8 cellular contexts compared by ENCODE assay signal in the genomic region with DNA sequence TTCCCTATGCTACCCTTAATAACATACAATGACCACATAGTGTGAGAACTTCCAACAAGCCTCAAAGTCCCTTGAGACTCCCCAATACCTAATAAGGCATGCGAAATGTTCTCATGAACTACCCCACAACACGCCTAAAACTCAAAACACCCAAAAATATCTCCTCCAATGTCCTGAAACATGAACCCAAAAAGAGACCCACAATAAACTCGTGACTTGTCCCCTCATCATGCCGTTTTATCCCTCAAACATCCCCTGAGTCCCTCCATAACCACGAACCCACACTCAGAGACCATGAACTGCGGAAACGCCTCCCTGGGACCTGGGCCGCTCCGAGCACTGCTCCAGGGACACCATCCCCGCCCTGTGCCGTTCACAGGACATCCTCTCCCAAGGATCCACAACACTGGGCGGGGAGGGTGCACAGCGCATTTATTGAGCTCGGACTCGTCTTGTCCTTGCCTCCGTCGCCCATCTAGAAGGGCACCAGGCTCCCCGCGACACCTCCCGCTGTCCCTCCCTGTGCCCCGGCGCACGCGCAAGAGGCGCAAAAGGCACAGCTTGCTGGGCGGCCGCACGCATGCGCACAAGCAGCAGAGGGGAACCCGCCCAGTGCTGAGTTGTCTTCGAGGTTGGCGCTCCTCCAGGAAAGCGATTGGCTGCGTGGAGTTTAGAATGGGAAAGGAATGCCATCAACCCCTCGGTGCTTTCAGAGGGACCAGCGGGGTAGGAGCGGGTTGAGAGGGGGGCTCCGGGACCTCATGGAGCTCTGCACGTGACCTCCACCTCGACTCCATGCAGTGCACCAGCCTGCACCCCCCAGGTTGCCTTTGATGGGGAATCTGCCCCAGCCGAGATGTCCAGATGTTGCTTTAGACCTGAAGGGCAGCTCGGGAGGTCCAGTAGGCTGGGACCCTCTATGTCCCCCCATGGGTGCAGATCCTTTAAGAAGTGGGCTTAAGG. TPM values are rescaled to one million over a fixed set of nuclear protein-coding genes. Genes with fewer than 3 reads are reported as not detected.
A peak's percentile ranks its signal among the peaks of the same experiment; 100 is the strongest.
DNase-seq lines count a peak whose midpoint lies in the region; ATAC-seq, FAIRE-seq and TF ChIP-seq lines count a peak whose summit lies in the region.

No MANE protein-coding gene starts in this region.

- dilution Hi-C loops in endothelial cell of umbilical vein (cut with MboI; ENCODE audit: extremely low pct_ligation_motif_present, low sequenced_read_pairs), result no loop called here

- TF ChIP-seq POLR2A in endothelial cell of umbilical vein (IDR thresholded peaks at IDR 0.05; ENCODE audit: low read depth, low read length), result peak; percentile 63

- no peaks in the 10 kb centered on the region for H4K20me1 ChIP-seq in endothelial cell of umbilical vein (replicated peaks; ENCODE audit: control insufficient read depth, extremely low read depth, insufficient read depth, low read length)

- peak overlapping the region in 2 of 3 experiments; percentile 39 to 49 for H3K4me3 ChIP-seq in endothelial cell of umbilical vein (replicated peaks in 1 of 3; ENCODE audit: insufficient read depth in 1 of 3, low read depth in 1 of 3, low read length in 3 of 3)
- peak overlapping the region; percentile 31 for H3K4me3 ChIP-seq in mucosa of stomach (ENCODE audit: low read length)

- peak overlapping the region; percentile 84 for H3K4me2 ChIP-seq in endothelial cell of umbilical vein (ENCODE audit: insufficient read depth, low read length)

- H2AFZ ChIP-seq in endothelial cell of umbilical vein (ENCODE audit: low read depth, low read length), result peak overlapping the region; percentile 98

- H3K36me3 ChIP-seq in endothelial cell of umbilical vein (ENCODE audit: control insufficient read depth in 2 of 2, extremely low read depth in 1 of 2, insufficient read depth in 2 of 2, low read length in 2 of 2) (no peaks in the 10 kb centered on the region), mucosa of stomach (ENCODE audit: control insufficient read depth, insufficient read depth, low read length) (peaks cover 6% of the 10 kb centered on the region)

- H3K27ac ChIP-seq in endothelial cell of umbilical vein (ENCODE audit: insufficient read depth, low read depth, low read length), result no peak overlapping the region

- intact Hi-C loops in endothelial cell of umbilical vein (cut with micrococcal nuclease), result no loop called here

- peak overlapping the region; percentile 16 for H3K9ac ChIP-seq in endothelial cell of umbilical vein (replicated peaks; ENCODE audit: extremely low read depth, insufficient read depth, low read length)
- peak overlapping the region; percentile 57 for H3K9ac ChIP-seq in mucosa of stomach (ENCODE audit: low read length)

- H3K4me1 ChIP-seq in endothelial cell of umbilical vein (ENCODE audit: control insufficient read depth, extremely low read depth, insufficient read depth, low read length), result peaks cover 3% of the 10 kb centered on the region
- H3K4me1 ChIP-seq in mucosa of stomach (ENCODE audit: control insufficient read depth, insufficient read depth, low read length), result peaks cover 63% of the 10 kb centered on the region

- no peaks in the 10 kb centered on the region for H3K79me2 ChIP-seq in endothelial cell of umbilical vein (ENCODE audit: control insufficient read depth, insufficient read depth, low read length)

- H3K27me3 ChIP-seq in endothelial cell of umbilical vein (ENCODE audit: control insufficient read depth in 2 of 2, insufficient read depth in 2 of 2, low read length in 2 of 2), result no peaks in the 10 kb centered on the region
- no peaks in the 10 kb centered on the region for H3K27me3 ChIP-seq in mucosa of stomach (ENCODE audit: control insufficient read depth, insufficient read depth, low read length)

- BruUV-seq in endothelial cell of umbilical vein (replicated peaks; lab: Mats Ljungman, UMichigan), result no TSS peak

- POLR2A ChIA-PET in endothelial cell of umbilical vein (lab: Charles Lee), result no interaction called here

- no peaks in the 10 kb centered on the region for H3K9me3 ChIP-seq in endothelial cell of umbilical vein (replicated peaks; ENCODE audit: control insufficient read depth, insufficient read depth, low read length)
- no peaks in the 10 kb centered on the region for H3K9me3 ChIP-seq in mucosa of stomach (ENCODE audit: control insufficient read depth, low read length)

- DNase-seq in GM10266 (ENCODE audit: extremely low spot score) (peak; percentile 96), NOMO-1 (lab: John Stamatoyannopoulos, UW; ENCODE audit: unreplicated experiment in 2 of 2) (peak; percentile 57 to 64), endothelial cell of umbilical vein (ENCODE audit: low read depth, low spot score) (peak; percentile 89), HuH-7.5 (ENCODE audit: low spot score) (no peak)
- DNase-seq in activated CD8-positive, alpha-beta memory T cell treated with anti-CD3 and anti-CD28 coated beads, Interleukin-2, amount 50 U/mL, for 4 hours, result peak; percentile 83
- DNase-seq in stimulated activated CD8-positive, alpha-beta memory T cell treated with anti-CD3 and anti-CD28 coated beads, Interleukin-7, amount 100 ng/mL, for 1 hour (ENCODE audit: low read depth in 2 of 2), result peak; percentile 59 to 71

- TF ChIP-seq CTCF in GM10266 (IDR thresholded peaks at IDR 0.05; ENCODE audit: control insufficient read depth, insufficient read depth, low read depth, missing control alignments) (no peak), endothelial cell of umbilical vein (IDR thresholded peaks at IDR 0.05; ENCODE audit: extremely low read depth in 1 of 2, insufficient read depth in 1 of 2, low read depth in 1 of 2, low read length in 2 of 2) (no peak)

- CTCF ChIA-PET in endothelial cell of umbilical vein (lab: Charles Lee), result interaction anchor here (0.6 to 2.1 kb wide), 9 partner anchors 9 to 286 kb away, joined by 3 to 23 read pairs (median 5); a partner anchor contains a TSS

- no peaks in the 10 kb centered on the region for H3K9me1 ChIP-seq in endothelial cell of umbilical vein (replicated peaks; ENCODE audit: control insufficient read depth, extremely low read depth, insufficient read depth, low read length)

- FAIRE-seq in endothelial cell of umbilical vein (lab: Jason Lieb, UNC), result peak; percentile 97

- ATAC-seq in HG02981 (IDR thresholded peaks at IDR 0.05; ENCODE audit: unreplicated experiment), result peak; percentile 77

TF ChIP-seq in endothelial cell of umbilical vein, 7 proteins besides CTCF, POLR2A, EP300 and RAD21:
- TF ChIP-seq POLR2AphosphoS5 (IDR thresholded peaks at IDR 0.05; ENCODE audit: insufficient read depth, low read depth, low read length), result peak; percentile 41
- TF ChIP-seq EZH2 (IDR thresholded peaks at IDR 0.05; ENCODE audit: borderline replicate concordance, low read depth, low read length, severe bottlenecking), result no peak
TF ChIP-seq in endothelial cell of umbilical vein: peak in this region for 1.

RNA-seq across cellular contexts. Expression of a gene that starts 8.8 kb away (rescaled TPM):
- total RNA-seq in endothelial cell of umbilical vein, result not detected in 2 replicates
- not detected in 2 replicates for polyA plus RNA-seq in endothelial cell of umbilical vein
- 0.08 TPM in 1 of 2 replicates, not detected in the other for polyA plus RNA-seq in endothelial cell of umbilical vein (2011; cell fraction: cytosol; rRNA removed)
- not detected in 2 replicates for polyA plus RNA-seq in endothelial cell of umbilical vein (2011; cell fraction: nucleus; rRNA removed)
- polyA plus RNA-seq in endothelial cell of umbilical vein (2012), result not detected in 2 replicates
- polyA minus RNA-seq in endothelial cell of umbilical vein, result not detected in 2 replicates
- polyA minus RNA-seq in endothelial cell of umbilical vein (2011; cell fraction: cytosol; rRNA and poly(A)+ RNA removed), result 5.8 TPM
- not detected in 2 replicates for polyA minus RNA-seq in endothelial cell of umbilical vein (2011; cell fraction: nucleus; rRNA and poly(A)+ RNA removed)

RNA-seq across cellular contexts. Expression of a gene that starts 10.5 kb away (rescaled TPM):
- not detected in 2 replicates for total RNA-seq in endothelial cell of umbilical vein
- polyA plus RNA-seq in endothelial cell of umbilical vein, result not detected in 2 replicates
- not detected in 2 replicates for polyA plus RNA-seq in endothelial cell of umbilical vein (2011; cell fraction: cytosol; rRNA removed)
- polyA plus RNA-seq in endothelial cell of umbilical vein (2011; cell fraction: nucleus; rRNA removed), result 0.11 and 0.35 TPM in 2 replicates
- 0.15 TPM in 1 of 2 replicates, not detected in the other for polyA plus RNA-seq in endothelial cell of umbilical vein (2012)
- not detected in 2 replicates for polyA minus RNA-seq in endothelial cell of umbilical vein
- not detected for polyA minus RNA-seq in endothelial cell of umbilical vein (2011; cell fraction: cytosol; rRNA and poly(A)+ RNA removed)
- not detected in 2 replicates for polyA minus RNA-seq in endothelial cell of umbilical vein (2011; cell fraction: nucleus; rRNA and poly(A)+ RNA removed)

RNA-seq across cellular contexts. Expression of a gene that starts 14.2 kb away (rescaled TPM):
- not detected in 2 replicates for total RNA-seq in endothelial cell of umbilical vein
- not detected in 2 replicates for polyA plus RNA-seq in endothelial cell of umbilical vein
- not detected in 2 replicates for polyA plus RNA-seq in endothelial cell of umbilical vein (2011; cell fraction: cytosol; rRNA removed)
- polyA plus RNA-seq in endothelial cell of umbilical vein (2011; cell fraction: nucleus; rRNA removed), result not detected in 2 replicates
- 0.60 and 0.80 TPM in 2 replicates for polyA plus RNA-seq in endothelial cell of umbilical vein (2012)
- polyA minus RNA-seq in endothelial cell of umbilical vein, result not detected in 2 replicates
- polyA minus RNA-seq in endothelial cell of umbilical vein (2011; cell fraction: cytosol; rRNA and poly(A)+ RNA removed), result not detected
- not detected in 2 replicates for polyA minus RNA-seq in endothelial cell of umbilical vein (2011; cell fraction: nucleus; rRNA and poly(A)+ RNA removed)

RNA-seq across cellular contexts. Expression of a gene that starts 18.7 kb away (rescaled TPM):
- not detected in 2 replicates for total RNA-seq in endothelial cell of umbilical vein
- polyA plus RNA-seq in endothelial cell of umbilical vein, result 0.40 TPM in 1 of 2 replicates, not detected in the other
- polyA plus RNA-seq in endothelial cell of umbilical vein (2011; cell fraction: cytosol; rRNA removed), result 0.14 TPM in 1 of 2 replicates, not detected in the other
- not detected in 2 replicates for polyA plus RNA-seq in endothelial cell of umbilical vein (2011; cell fraction: nucleus; rRNA removed)
- polyA plus RNA-seq in endothelial cell of umbilical vein (2012), result 0.44 TPM in 1 of 2 replicates, not detected in the other
- not detected in 2 replicates for polyA minus RNA-seq in endothelial cell of umbilical vein
- polyA minus RNA-seq in endothelial cell of umbilical vein (2011; cell fraction: cytosol; rRNA and poly(A)+ RNA removed), result not detected
- not detected in 2 replicates for polyA minus RNA-seq in endothelial cell of umbilical vein (2011; cell fraction: nucleus; rRNA and poly(A)+ RNA removed)

RNA-seq across cellular contexts. Expression of a gene that starts 30.2 kb away (rescaled TPM):
- 219 and 223 TPM in 2 replicates for total RNA-seq in endothelial cell of umbilical vein
- 290 and 387 TPM in 2 replicates for polyA plus RNA-seq in endothelial cell of umbilical vein
- polyA plus RNA-seq in endothelial cell of umbilical vein (2011; cell fraction: cytosol; rRNA removed), result 320 and 328 TPM in 2 replicates
- polyA plus RNA-seq in endothelial cell of umbilical vein (2011; cell fraction: nucleus; rRNA removed), result 102 and 116 TPM in 2 replicates
- 278 and 370 TPM in 2 replicates for polyA plus RNA-seq in endothelial cell of umbilical vein (2012)
- polyA minus RNA-seq in endothelial cell of umbilical vein, result 161 and 173 TPM in 2 replicates
- 97.0 TPM for polyA minus RNA-seq in endothelial cell of umbilical vein (2011; cell fraction: cytosol; rRNA and poly(A)+ RNA removed)
- 58.1 and 58.4 TPM in 2 replicates for polyA minus RNA-seq in endothelial cell of umbilical vein (2011; cell fraction: nucleus; rRNA and poly(A)+ RNA removed)
